ENCODE assay signal across 2 cellular contexts in the genomic region with DNA sequence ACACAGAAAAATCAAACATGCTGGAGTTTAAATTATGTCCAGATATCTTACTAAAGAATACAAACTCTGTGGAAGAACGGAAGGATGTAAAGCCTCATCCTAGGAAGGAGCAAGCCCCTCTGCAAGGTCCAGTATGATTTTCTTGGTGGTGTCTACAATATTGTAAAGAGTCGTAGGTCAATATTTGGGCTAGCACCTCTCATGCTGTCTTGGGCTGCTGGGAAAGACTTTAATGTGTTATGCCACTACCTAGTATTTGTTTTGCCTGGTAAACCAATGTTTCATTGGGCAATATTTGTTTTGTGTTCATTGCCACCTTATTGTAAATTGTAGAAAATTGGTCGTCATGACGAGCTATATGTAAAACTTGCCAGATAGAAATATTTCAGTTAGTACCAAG.
TF ChIP-seq lines count a peak whose summit lies in the region.

No MANE protein-coding gene starts in this region.

TF ChIP-seq in GM23338, 12 proteins besides CTCF, POLR2A, EP300 and RAD21 (continues in another document):
- no peak for TF ChIP-seq STAT1 (IDR thresholded peaks at IDR 0.05; ENCODE audit: unreplicated experiment)
- no peak for TF ChIP-seq EZH2phosphoT487 (IDR thresholded peaks at IDR 0.05; ENCODE audit: unreplicated experiment)
- TF ChIP-seq ZNF331 (CRISPR knock-in tag; IDR thresholded peaks at IDR 0.05; ENCODE audit: low read depth) = no peak
- TF ChIP-seq, protein P1, sequence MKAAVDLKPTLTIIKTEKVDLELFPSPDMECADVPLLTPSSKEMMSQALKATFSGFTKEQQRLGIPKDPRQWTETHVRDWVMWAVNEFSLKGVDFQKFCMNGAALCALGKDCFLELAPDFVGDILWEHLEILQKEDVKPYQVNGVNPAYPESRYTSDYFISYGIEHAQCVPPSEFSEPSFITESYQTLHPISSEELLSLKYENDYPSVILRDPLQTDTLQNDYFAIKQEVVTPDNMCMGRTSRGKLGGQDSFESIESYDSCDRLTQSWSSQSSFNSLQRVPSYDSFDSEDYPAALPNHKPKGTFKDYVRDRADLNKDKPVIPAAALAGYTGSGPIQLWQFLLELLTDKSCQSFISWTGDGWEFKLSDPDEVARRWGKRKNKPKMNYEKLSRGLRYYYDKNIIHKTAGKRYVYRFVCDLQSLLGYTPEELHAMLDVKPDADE (IDR thresholded peaks at IDR 0.05) = no peak
- TF ChIP-seq EZH2 (IDR thresholded peaks at IDR 0.05; ENCODE audit: low read depth, unreplicated experiment) = no peak
- no peak for TF ChIP-seq NANOG (IDR thresholded peaks at IDR 0.05; ENCODE audit: borderline replicate concordance)
- TF ChIP-seq, protein P2, sequence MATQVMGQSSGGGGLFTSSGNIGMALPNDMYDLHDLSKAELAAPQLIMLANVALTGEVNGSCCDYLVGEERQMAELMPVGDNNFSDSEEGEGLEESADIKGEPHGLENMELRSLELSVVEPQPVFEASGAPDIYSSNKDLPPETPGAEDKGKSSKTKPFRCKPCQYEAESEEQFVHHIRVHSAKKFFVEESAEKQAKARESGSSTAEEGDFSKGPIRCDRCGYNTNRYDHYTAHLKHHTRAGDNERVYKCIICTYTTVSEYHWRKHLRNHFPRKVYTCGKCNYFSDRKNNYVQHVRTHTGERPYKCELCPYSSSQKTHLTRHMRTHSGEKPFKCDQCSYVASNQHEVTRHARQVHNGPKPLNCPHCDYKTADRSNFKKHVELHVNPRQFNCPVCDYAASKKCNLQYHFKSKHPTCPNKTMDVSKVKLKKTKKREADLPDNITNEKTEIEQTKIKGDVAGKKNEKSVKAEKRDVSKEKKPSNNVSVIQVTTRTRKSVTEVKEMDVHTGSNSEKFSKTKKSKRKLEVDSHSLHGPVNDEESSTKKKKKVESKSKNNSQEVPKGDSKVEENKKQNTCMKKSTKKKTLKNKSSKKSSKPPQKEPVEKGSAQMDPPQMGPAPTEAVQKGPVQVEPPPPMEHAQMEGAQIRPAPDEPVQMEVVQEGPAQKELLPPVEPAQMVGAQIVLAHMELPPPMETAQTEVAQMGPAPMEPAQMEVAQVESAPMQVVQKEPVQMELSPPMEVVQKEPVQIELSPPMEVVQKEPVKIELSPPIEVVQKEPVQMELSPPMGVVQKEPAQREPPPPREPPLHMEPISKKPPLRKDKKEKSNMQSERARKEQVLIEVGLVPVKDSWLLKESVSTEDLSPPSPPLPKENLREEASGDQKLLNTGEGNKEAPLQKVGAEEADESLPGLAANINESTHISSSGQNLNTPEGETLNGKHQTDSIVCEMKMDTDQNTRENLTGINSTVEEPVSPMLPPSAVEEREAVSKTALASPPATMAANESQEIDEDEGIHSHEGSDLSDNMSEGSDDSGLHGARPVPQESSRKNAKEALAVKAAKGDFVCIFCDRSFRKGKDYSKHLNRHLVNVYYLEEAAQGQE (IDR thresholded peaks at IDR 0.05; ENCODE audit: unreplicated experiment) = no peak
- TF ChIP-seq, protein P3, sequence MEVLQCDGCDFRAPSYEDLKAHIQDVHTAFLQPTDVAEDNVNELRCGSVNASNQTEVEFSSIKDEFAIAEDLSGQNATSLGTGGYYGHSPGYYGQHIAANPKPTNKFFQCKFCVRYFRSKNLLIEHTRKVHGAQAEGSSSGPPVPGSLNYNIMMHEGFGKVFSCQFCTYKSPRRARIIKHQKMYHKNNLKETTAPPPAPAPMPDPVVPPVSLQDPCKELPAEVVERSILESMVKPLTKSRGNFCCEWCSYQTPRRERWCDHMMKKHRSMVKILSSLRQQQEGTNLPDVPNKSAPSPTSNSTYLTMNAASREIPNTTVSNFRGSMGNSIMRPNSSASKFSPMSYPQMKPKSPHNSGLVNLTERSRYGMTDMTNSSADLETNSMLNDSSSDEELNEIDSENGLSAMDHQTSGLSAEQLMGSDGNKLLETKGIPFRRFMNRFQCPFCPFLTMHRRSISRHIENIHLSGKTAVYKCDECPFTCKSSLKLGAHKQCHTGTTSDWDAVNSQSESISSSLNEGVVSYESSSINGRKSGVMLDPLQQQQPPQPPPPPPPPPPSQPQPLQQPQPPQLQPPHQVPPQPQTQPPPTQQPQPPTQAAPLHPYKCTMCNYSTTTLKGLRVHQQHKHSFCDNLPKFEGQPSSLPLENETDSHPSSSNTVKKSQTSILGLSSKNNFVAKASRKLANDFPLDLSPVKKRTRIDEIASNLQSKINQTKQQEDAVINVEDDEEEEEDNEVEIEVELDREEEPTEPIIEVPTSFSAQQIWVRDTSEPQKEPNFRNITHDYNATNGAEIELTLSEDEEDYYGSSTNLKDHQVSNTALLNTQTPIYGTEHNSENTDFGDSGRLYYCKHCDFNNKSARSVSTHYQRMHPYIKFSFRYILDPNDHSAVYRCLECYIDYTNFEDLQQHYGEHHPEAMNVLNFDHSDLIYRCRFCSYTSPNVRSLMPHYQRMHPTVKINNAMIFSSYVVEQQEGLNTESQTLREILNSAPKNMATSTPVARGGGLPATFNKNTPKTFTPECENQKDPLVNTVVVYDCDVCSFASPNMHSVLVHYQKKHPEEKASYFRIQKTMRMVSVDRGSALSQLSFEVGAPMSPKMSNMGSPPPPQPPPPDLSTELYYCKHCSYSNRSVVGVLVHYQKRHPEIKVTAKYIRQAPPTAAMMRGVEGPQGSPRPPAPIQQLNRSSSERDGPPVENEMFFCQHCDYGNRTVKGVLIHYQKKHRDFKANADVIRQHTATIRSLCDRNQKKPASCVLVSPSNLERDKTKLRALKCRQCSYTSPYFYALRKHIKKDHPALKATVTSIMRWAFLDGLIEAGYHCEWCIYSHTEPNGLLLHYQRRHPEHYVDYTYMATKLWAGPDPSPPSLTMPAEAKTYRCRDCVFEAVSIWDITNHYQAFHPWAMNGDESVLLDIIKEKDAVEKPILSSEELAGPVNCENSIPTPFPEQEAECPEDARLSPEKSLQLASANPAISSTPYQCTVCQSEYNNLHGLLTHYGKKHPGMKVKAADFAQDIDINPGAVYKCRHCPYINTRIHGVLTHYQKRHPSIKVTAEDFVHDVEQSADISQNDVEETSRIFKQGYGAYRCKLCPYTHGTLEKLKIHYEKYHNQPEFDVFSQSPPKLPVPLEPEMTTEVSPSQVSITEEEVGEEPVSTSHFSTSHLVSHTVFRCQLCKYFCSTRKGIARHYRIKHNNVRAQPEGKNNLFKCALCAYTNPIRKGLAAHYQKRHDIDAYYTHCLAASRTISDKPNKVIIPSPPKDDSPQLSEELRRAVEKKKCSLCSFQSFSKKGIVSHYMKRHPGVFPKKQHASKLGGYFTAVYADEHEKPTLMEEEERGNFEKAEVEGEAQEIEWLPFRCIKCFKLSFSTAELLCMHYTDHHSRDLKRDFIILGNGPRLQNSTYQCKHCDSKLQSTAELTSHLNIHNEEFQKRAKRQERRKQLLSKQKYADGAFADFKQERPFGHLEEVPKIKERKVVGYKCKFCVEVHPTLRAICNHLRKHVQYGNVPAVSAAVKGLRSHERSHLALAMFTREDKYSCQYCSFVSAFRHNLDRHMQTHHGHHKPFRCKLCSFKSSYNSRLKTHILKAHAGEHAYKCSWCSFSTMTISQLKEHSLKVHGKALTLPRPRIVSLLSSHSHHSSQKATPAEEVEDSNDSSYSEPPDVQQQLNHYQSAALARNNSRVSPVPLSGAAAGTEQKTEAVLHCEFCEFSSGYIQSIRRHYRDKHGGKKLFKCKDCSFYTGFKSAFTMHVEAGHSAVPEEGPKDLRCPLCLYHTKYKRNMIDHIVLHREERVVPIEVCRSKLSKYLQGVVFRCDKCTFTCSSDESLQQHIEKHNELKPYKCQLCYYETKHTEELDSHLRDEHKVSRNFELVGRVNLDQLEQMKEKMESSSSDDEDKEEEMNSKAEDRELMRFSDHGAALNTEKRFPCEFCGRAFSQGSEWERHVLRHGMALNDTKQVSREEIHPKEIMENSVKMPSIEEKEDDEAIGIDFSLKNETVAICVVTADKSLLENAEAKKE (CRISPR knock-in tag; IDR thresholded peaks at IDR 0.05) = no peak
- TF ChIP-seq ZNF114 (CRISPR knock-in tag; IDR thresholded peaks at IDR 0.05) = no peak
- no peak for TF ChIP-seq JUNB (IDR thresholded peaks at IDR 0.05; ENCODE audit: unreplicated experiment)

TF ChIP-seq in GM12878, 131 proteins besides CTCF, POLR2A, EP300 and RAD21:
- peak; percentile 46; the same call in 1 of the 2 replicates for TF ChIP-seq POLR2AphosphoS2 (IDR thresholded peaks at IDR 0.05; ENCODE audit: low read depth, low read length)
- no peak for TF ChIP-seq BACH1 (IDR thresholded peaks at IDR 0.05; ENCODE audit: borderline replicate concordance)
